In genomic region chr11:118216621-118217526, GRCh38 we compare ENCODE assay signal across 8 cellular contexts. TPM values are rescaled to one million over a fixed set of nuclear protein-coding genes. Genes with fewer than 3 reads are reported as not detected.
DNase-seq lines count a peak whose midpoint lies in the region; ATAC-seq, FAIRE-seq and TF ChIP-seq lines count a peak whose summit lies in the region.

No MANE protein-coding gene starts in this region.

- H3K79me2 ChIP-seq in neural progenitor cell (ENCODE audit: low read depth): no peaks in the 10 kb centered on the region

- H3K4me1 ChIP-seq in neural progenitor cell: peaks cover 24% of the 10 kb centered on the region
- peaks cover 5% of the 10 kb centered on the region for H3K4me1 ChIP-seq in endodermal cell (ENCODE audit: control insufficient read depth, insufficient read depth, low read length)

- ATAC-seq in HG02759 (IDR thresholded peaks at IDR 0.05; ENCODE audit: unreplicated experiment): peak; percentile 58

- H3K4me3 ChIP-seq in neural progenitor cell (no peak overlapping the region), endodermal cell (ENCODE audit: low read length) (no peak overlapping the region)

- H3K9ac ChIP-seq in neural progenitor cell (no peak overlapping the region), endodermal cell (ENCODE audit: extremely low read depth, low read length, poor library complexity, severe bottlenecking) (no peak overlapping the region)

- 92% methylated on average over 11 to 12 of the region's 12 CpGs for WGBS in endodermal cell (ENCODE audit: insufficient coverage in 1 of 2, insufficient read length in 1 of 2), 2 experiments

- H3K4me1 Mint-ChIP-seq in neural progenitor cell (peaks cover 15% of the 10 kb centered on the region), endodermal cell (peaks cover 25% of the 10 kb centered on the region)

- TF ChIP-seq CTCF in neural progenitor cell (IDR thresholded peaks at IDR 0.05): no peak
- no peak for TF ChIP-seq CTCF in endodermal cell (conservative IDR thresholded peaks at IDR 0.05)

- H3K36me3 ChIP-seq in neural progenitor cell: no peaks in the 10 kb centered on the region
- no peaks in the 10 kb centered on the region for H3K36me3 ChIP-seq in endodermal cell (ENCODE audit: control insufficient read depth, insufficient read depth, low read length)

- H3K27ac ChIP-seq in neural progenitor cell (no peak overlapping the region), endodermal cell (ENCODE audit: low read depth, low read length) (no peak overlapping the region)

- DNase-seq in GM12892 (ENCODE audit: insufficient read length): no peak
- DNase-seq in activated CD4-positive, alpha-beta T cell treated with anti-CD3 and anti-CD28 coated beads, Interleukin-2, amount 50 U/mL, for 48 hours: peak; percentile 63 to 73
- no peak for DNase-seq in neural progenitor cell (ENCODE audit: low spot score)
- DNase-seq in DMS114 treated with DMSO at 0.1 percent for 48 hours (lab: John Stamatoyannopoulos, UW; ENCODE audit: unreplicated experiment): no peak
- DNase-seq in NCI-H524 treated with DMSO at 0.1 percent for 48 hours (lab: John Stamatoyannopoulos, UW): no peak
- DNase-seq in NCI-H345 treated with DMSO at 0.1 percent for 48 hours (lab: John Stamatoyannopoulos, UW; ENCODE audit: unreplicated experiment): no peak
- no peak for DNase-seq in endodermal cell

- no peak overlapping the region for H3K4me2 ChIP-seq in neural progenitor cell

- H3F3A ChIP-seq in neural progenitor cell (ENCODE audit: low read depth): peaks cover 19% of the 10 kb centered on the region

- no peaks in the 10 kb centered on the region for H3K27me3 ChIP-seq in neural progenitor cell
- no peaks in the 10 kb centered on the region for H3K27me3 ChIP-seq in endodermal cell (ENCODE audit: control insufficient read depth, insufficient read depth, low read length, poor library complexity, severe bottlenecking)

- H3K9me3 Mint-ChIP-seq in neural progenitor cell (no peaks in the 10 kb centered on the region), endodermal cell (no peaks in the 10 kb centered on the region)

- H3K36me3 Mint-ChIP-seq in neural progenitor cell (no peaks in the 10 kb centered on the region), endodermal cell (ENCODE audit: low read depth) (no peaks in the 10 kb centered on the region)

- no peak for TF ChIP-seq POLR2A in GM12892 (IDR thresholded peaks at IDR 0.05; ENCODE audit: low read depth, low read length)

- no peaks in the 10 kb centered on the region for H3K9me3 ChIP-seq in neural progenitor cell (ENCODE audit: low read depth)
- no peaks in the 10 kb centered on the region for H3K9me3 ChIP-seq in endodermal cell (ENCODE audit: control insufficient read depth, low read length)

- H3K27me3 Mint-ChIP-seq in neural progenitor cell (ENCODE audit: insufficient read depth, low read depth): no peaks in the 10 kb centered on the region
- H3K27me3 Mint-ChIP-seq in endodermal cell (ENCODE audit: insufficient read depth): peaks cover 12% of the 10 kb centered on the region

- H4K20me1 ChIP-seq in neural progenitor cell (ENCODE audit: low read depth): no peaks in the 10 kb centered on the region

- H3K4me3 Mint-ChIP-seq in neural progenitor cell (no peak overlapping the region), endodermal cell (no peak overlapping the region)

- no peak overlapping the region for H3K27ac Mint-ChIP-seq in neural progenitor cell
- no peak overlapping the region for H3K27ac Mint-ChIP-seq in endodermal cell

- peak overlapping the region; percentile 22 for H2AFZ ChIP-seq in neural progenitor cell (replicated peaks)

- peak; percentile 92 for FAIRE-seq in GM12892 (lab: Jason Lieb, UNC)

RNA-seq across cellular contexts. Expression of gene JAML, which starts 7.9 kb away (rescaled TPM):
- polyA plus RNA-seq in GM12892 (2012; ENCODE audit: missing spikeins): 1.3 TPM
- total RNA-seq in neural progenitor cell (ENCODE audit: low replicate concordance) (0.09 TPM in 1 of 2 replicates, not detected in the other), endodermal cell (under 1 TPM; 0.40 to 0.55 TPM)
- not detected for polyA plus RNA-seq in endodermal cell (2013, experiment 1 of 2)
- not detected for polyA plus RNA-seq in endodermal cell (2013, experiment 2 of 2)

RNA-seq across cellular contexts. Expression of gene MPZL3, which starts 35.3 kb away (rescaled TPM):
- 2.1 TPM for polyA plus RNA-seq in GM12892 (2012; ENCODE audit: missing spikeins)
- total RNA-seq in neural progenitor cell (ENCODE audit: low replicate concordance): 1.1 and 5.7 TPM in 2 replicates
- 1 to 10 TPM; 4.1 to 5.7 TPM for total RNA-seq in endodermal cell
- polyA plus RNA-seq in endodermal cell (2013, experiment 1 of 2): 0.32 TPM
- polyA plus RNA-seq in endodermal cell (2013, experiment 2 of 2): 0.54 TPM

RNA-seq across cellular contexts. Expression of gene SCN2B, which starts 40.4 kb away (rescaled TPM):
- not detected for polyA plus RNA-seq in GM12892 (2012; ENCODE audit: missing spikeins)
- total RNA-seq in neural progenitor cell (ENCODE audit: low replicate concordance): 0.15 and 0.37 TPM in 2 replicates
- total RNA-seq in endodermal cell: under 1 TPM; 0.11 to 0.20 TPM
- 0.32 TPM for polyA plus RNA-seq in endodermal cell (2013, experiment 1 of 2)
- polyA plus RNA-seq in endodermal cell (2013, experiment 2 of 2): 0.17 TPM

RNA-seq across cellular contexts. Expression of gene MPZL2, which starts 47.2 kb away (rescaled TPM):
- polyA plus RNA-seq in GM12892 (2012; ENCODE audit: missing spikeins): not detected
- total RNA-seq in neural progenitor cell (ENCODE audit: low replicate concordance): 1.9 and 2.3 TPM in 2 replicates
- 1 to 10 TPM; 3.2 to 4.4 TPM for total RNA-seq in endodermal cell
- polyA plus RNA-seq in endodermal cell (2013, experiment 1 of 2): 1.1 TPM
- 0.33 TPM for polyA plus RNA-seq in endodermal cell (2013, experiment 2 of 2)

Comparison
In these comparisons a context has a peak if more than half of its experiments do, and no peak if none do; other contexts are left out.
1. DNase-seq: peak in activated CD4-positive, alpha-beta T cell treated with anti-CD3 and anti-CD28 coated beads, Interleukin-2, amount 50 U/mL, for 48 hours (2 of 2); none in GM12892 (single experiment), neural progenitor cell (single experiment), DMS114 treated with DMSO at 0.1 percent for 48 hours (single experiment), NCI-H524 treated with DMSO at 0.1 percent for 48 hours (single experiment), NCI-H345 treated with DMSO at 0.1 percent for 48 hours (single experiment) and endodermal cell (single experiment).